9 cellular contexts compared by ENCODE assay signal in genomic region chr6:167689278-167689677, GRCh38.
"Had no signal": no experiment of that assay in that cellular context is flagged by ENCODE, and none has a peak within 500 bp of the region (broad histone marks: within the 10 kb centered on the region; RNA-seq: fewer than 3 reads in every experiment).

No MANE protein-coding gene starts in this region.

- H3K27ac ChIP-seq: foreskin keratinocyte, right atrium auricular region had no signal

- DNase-seq: endodermal cell; erythroblast; foreskin keratinocyte; left colon; naive thymus-derived CD4-positive, alpha-beta T cell; small intestine; stimulated activated CD4-positive, alpha-beta T cell treated with anti-CD3 and anti-CD28 coated beads, Interleukin-2, amount 100 ng/mL, for 48 hours; stimulated activated naive CD4-positive, alpha-beta T cell treated with Interleukin-2 at 50 U/mL for 16 hours had no signal

- H3K9me3 ChIP-seq: right atrium auricular region had no signal

- ATAC-seq: foreskin keratinocyte; left colon; naive thymus-derived CD4-positive, alpha-beta T cell had no signal

- H3K4me3 ChIP-seq: right atrium auricular region had no signal

- H3K27me3 ChIP-seq: foreskin keratinocyte, right atrium auricular region had no signal

- H3K36me3 ChIP-seq: right atrium auricular region had no signal

- H3K4me1 ChIP-seq: foreskin keratinocyte had no signal
